In the genomic region with DNA sequence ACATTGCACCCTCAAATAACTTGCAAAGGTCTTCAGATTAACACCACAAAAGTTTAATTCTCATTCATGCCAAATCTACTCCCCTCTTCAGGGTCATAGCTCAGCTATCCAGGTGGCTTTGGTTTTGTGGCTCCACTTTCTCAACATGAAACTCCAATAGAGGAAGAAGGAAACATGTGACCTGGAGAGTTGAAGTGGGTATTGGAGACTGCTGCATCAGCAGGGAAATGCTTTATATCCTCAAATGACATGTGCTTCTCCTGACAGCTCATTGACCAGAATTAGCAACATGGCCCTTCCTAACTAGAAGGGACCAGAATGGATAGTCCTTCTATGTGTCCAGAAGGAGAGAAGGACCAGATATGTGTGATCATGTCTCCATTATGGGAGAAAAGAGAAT, we compare ENCODE assay signal across 15 cellular contexts.
DNase-seq lines count a peak whose midpoint lies in the region; ATAC-seq and TF ChIP-seq lines count a peak whose summit lies in the region.
"Had no signal": no experiment of that assay in that cellular context is flagged by ENCODE, and none has a peak within 500 bp of the region (broad histone marks: within the 10 kb centered on the region; RNA-seq: fewer than 3 reads in every experiment).

No MANE protein-coding gene starts in this region.

- no peaks in the 10 kb centered on the region for H3K9me3 ChIP-seq in HAP-1
- H3K9me3 ChIP-seq: MG63, stomach had no signal

- H3K36me3 ChIP-seq in HAP-1 (replicated peaks) = no peaks in the 10 kb centered on the region
- H3K36me3 ChIP-seq: MG63, stomach had no signal

- no peaks in the 10 kb centered on the region for H3K9me3 Mint-ChIP-seq in mesothelial cell of epicardium
- H3K9me3 Mint-ChIP-seq: T-helper 2 cell treated with Interferon-gamma antibody and Interleukin-4, amounts not matched to agents 5 μg/mL and 100 μg/mL, for 36 hours had no signal

- no peaks in the 10 kb centered on the region for H3K27me3 ChIP-seq in HAP-1 (ENCODE audit: low read depth)
- H3K27me3 ChIP-seq: MG63, stomach had no signal

- no peaks in the 10 kb centered on the region for H3K36me3 Mint-ChIP-seq in mesothelial cell of epicardium

- H3K27ac Mint-ChIP-seq in mesothelial cell of epicardium = no peak overlapping the region
- H3K27ac Mint-ChIP-seq: T-helper 2 cell treated with Interferon-gamma antibody and Interleukin-4, amounts not matched to agents 5 μg/mL and 100 μg/mL, for 36 hours had no signal

- TF ChIP-seq CTCF in mesothelial cell of epicardium (IDR thresholded peaks at IDR 0.05; ENCODE audit: unreplicated experiment) = no peak

- H3K4me3 ChIP-seq in HAP-1 = no peak overlapping the region
- H3K4me3 ChIP-seq: MG63, stomach had no signal

- no peak overlapping the region for H3K4me3 Mint-ChIP-seq in mesothelial cell of epicardium
- H3K4me3 Mint-ChIP-seq: T-helper 2 cell treated with Interferon-gamma antibody and Interleukin-4, amounts not matched to agents 5 μg/mL and 100 μg/mL, for 36 hours had no signal

- ATAC-seq in GM19438 (IDR thresholded peaks at IDR 0.05; ENCODE audit: low read depth, unreplicated experiment) = peak; percentile 86
- peak; percentile 89 for ATAC-seq in HG03159 (IDR thresholded peaks at IDR 0.05; ENCODE audit: unreplicated experiment)
- no peak for ATAC-seq in HG03108 (IDR thresholded peaks at IDR 0.05; ENCODE audit: unreplicated experiment)
- ATAC-seq: left colon had no signal

- in situ Hi-C loops in G401 (cut with HindIII; ENCODE audit: low sequenced_read_pairs) = no loop called here
- in situ Hi-C loops in HAP-1 (cut with MboI; ENCODE audit: low sequenced_read_pairs) = no loop called here

- no peaks in the 10 kb centered on the region for H3K4me1 Mint-ChIP-seq in mesothelial cell of epicardium

- no peaks in the 10 kb centered on the region for H3K4me1 ChIP-seq in HAP-1

- peaks cover 30% of the 10 kb centered on the region for H3K27me3 Mint-ChIP-seq in mesothelial cell of epicardium (ENCODE audit: low read depth)

- DNase-seq in Ammon's horn (ENCODE audit: low spot score) = peak; percentile 52
- peak; percentile 26 for DNase-seq in SKM-1 treated with dmso at 0.1 percent for 144 hours (lab: John Stamatoyannopoulos, UW; ENCODE audit: unreplicated experiment)
- DNase-seq in G401 (ENCODE audit: low spot score) = no peak
- DNase-seq in mesothelial cell of epicardium (ENCODE audit: low spot score in 2 of 2, unreplicated experiment in 2 of 2) = no peak
- DNase-seq in HAP-1 (ENCODE audit: low spot score in 2 of 2) = no peak
- DNase-seq: amniotic stem cell; foreskin melanocyte; left colon; MG63; stimulated activated CD4-positive, alpha-beta T cell treated with anti-CD3 and anti-CD28 coated beads, Interleukin-2, amount 100 ng/mL, for 24 hours; stomach had no signal

Comparison
In these comparisons a context has a peak if more than half of its experiments do, and no peak if none do; other contexts are left out.
1. DNase-seq: peak in Ammon's horn (single experiment) and SKM-1 treated with dmso at 0.1 percent for 144 hours (single experiment); none in G401 (single experiment), mesothelial cell of epicardium (0 of 2) and HAP-1 (0 of 2).